ENCODE assay signal across 11 cellular contexts in the genomic region with DNA sequence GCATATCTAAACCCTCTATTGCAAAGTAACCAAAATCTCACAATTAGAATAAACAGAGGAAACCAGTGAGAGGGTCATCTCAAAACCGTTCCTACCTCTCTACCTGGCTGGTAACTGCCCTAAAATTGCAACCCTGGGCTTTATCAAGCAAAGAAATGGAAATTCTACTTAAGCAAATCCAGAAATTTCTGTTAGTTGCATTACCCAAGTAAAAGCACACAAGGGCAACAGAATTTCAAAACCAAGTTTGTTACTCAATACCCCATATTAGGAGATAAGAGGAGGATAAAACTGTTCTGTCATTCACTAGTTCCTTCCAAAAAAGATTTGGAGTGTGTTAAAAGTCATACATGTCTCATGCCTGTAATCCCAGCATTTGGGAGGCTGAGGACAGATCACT.
DNase-seq lines count a peak whose midpoint lies in the region; ATAC-seq and TF ChIP-seq lines count a peak whose summit lies in the region.
"Had no signal": no experiment of that assay in that cellular context is flagged by ENCODE, and none has a peak within 500 bp of the region (broad histone marks: within the 10 kb centered on the region; RNA-seq: fewer than 3 reads in every experiment).

No MANE protein-coding gene starts in this region.

- no peaks in the 10 kb centered on the region for H3F3A ChIP-seq in GM23248 (ENCODE audit: insufficient read depth)

- H3K27me3 ChIP-seq in GM23248 (replicated peaks; ENCODE audit: insufficient read depth), result no peaks in the 10 kb centered on the region
- no peaks in the 10 kb centered on the region for H3K27me3 ChIP-seq in adrenal gland
- no peaks in the 10 kb centered on the region for H3K27me3 ChIP-seq in left lung
- H3K27me3 ChIP-seq in H7 (ENCODE audit: control insufficient read depth, insufficient read depth, low read length), result no peaks in the 10 kb centered on the region
- H3K27me3 ChIP-seq in foreskin keratinocyte, result no peaks in the 10 kb centered on the region

- H3K4me2 ChIP-seq in GM23248 (ENCODE audit: unreplicated experiment), result no peak overlapping the region

- H3K79me2 ChIP-seq in GM23248 (ENCODE audit: insufficient read depth), result peaks cover 26% of the 10 kb centered on the region; the same call in 1 of the 2 replicates

- no peaks in the 10 kb centered on the region for H4K20me1 ChIP-seq in GM23248 (ENCODE audit: insufficient read depth)

- in situ Hi-C loops in GM23248 (cut with MboI), result no loop called here

- H2AFZ ChIP-seq in GM23248, result no peak overlapping the region

- no peak for TF ChIP-seq CTCF in AG10803 (conservative IDR thresholded peaks at IDR 0.05; ENCODE audit: low read length)
- TF ChIP-seq CTCF in adrenal gland (IDR thresholded peaks at IDR 0.05), result no peak
- no peak for TF ChIP-seq CTCF in left lung (IDR thresholded peaks at IDR 0.05)
- TF ChIP-seq CTCF in foreskin keratinocyte (conservative IDR thresholded peaks at IDR 0.05), result no peak

- peak; percentile 41 for ATAC-seq in left lung
- ATAC-seq in foreskin keratinocyte, result no peak

- H3K4me1 ChIP-seq in GM23248 (ENCODE audit: insufficient read depth) (no peaks in the 10 kb centered on the region; the same call in 1 of the 2 replicates), adrenal gland (replicated peaks in 1 of 2) (peaks cover 11 to 20% of the 10 kb centered on the region in 2 donors), left lung (peaks cover 7 to 62% of the 10 kb centered on the region in 2 donors), foreskin keratinocyte (no peaks in the 10 kb centered on the region)

- DNase-seq in AG10803 (ENCODE audit: low read depth), result peak; percentile 43
- peak; percentile 13 for DNase-seq in GM23248
- DNase-seq in adrenal gland, result no peak
- DNase-seq in left lung, result no peak
- no peak for DNase-seq in islet precursor cell
- no peak for DNase-seq in H7
- DNase-seq in foreskin keratinocyte, result no peak
- no peak for DNase-seq in NCI-H1436 treated with DMSO at 0.1 percent for 48 hours (lab: John Stamatoyannopoulos, UW)
- DNase-seq: anterior cingulate cortex, erythroblast, NCI-H2107 had no signal

- no peaks in the 10 kb centered on the region for H3K36me3 ChIP-seq in GM23248 (ENCODE audit: low read depth)
- H3K36me3 ChIP-seq in adrenal gland (replicated peaks in 1 of 2), result no peaks in the 10 kb centered on the region
- no peaks in the 10 kb centered on the region for H3K36me3 ChIP-seq in left lung
- no peaks in the 10 kb centered on the region for H3K36me3 ChIP-seq in H7 (replicated peaks; ENCODE audit: control insufficient read depth, insufficient read depth, low read length)

- no peak for TF ChIP-seq POLR2A in adrenal gland (IDR thresholded peaks at IDR 0.05)

- no peak overlapping the region for H3K9ac ChIP-seq in GM23248

- intact Hi-C loops in adrenal gland (cut with DNase I), result no loop called here
- intact Hi-C loops in left lung (cut with DNase I), result no loop called here

- H3K9me3 ChIP-seq in GM23248 (ENCODE audit: low read depth) (no peaks in the 10 kb centered on the region), adrenal gland (replicated peaks in 1 of 3) (no peaks in the 10 kb centered on the region), left lung (no peaks in the 10 kb centered on the region)

- 100% methylated on average over 1 of the region's 1 CpG for WGBS in GM23248 (ENCODE audit: low coverage in 1 of 2, low lambda C conversion rate in 2 of 2, missing lambda C conversion rate in 2 of 2), 2 experiments
- WGBS in adrenal gland, 4 donors, result 81 to 95% (median 88%) methylated on average over 1 of the region's 1 CpG

- H3K4me3 ChIP-seq in AG10803 (ENCODE audit: low read length) (no peak overlapping the region), GM23248 (no peak overlapping the region), adrenal gland (no peak overlapping the region), left lung (no peak overlapping the region), H7 (ENCODE audit: insufficient read depth, low read depth, low read length) (no peak overlapping the region)

- no peaks in the 10 kb centered on the region for H3K9me2 ChIP-seq in GM23248 (ENCODE audit: insufficient read depth)

- H3K27ac ChIP-seq in GM23248 (no peak overlapping the region), adrenal gland (peak overlapping the region in 4 of 5 donors; percentile 12 to 56 (median 39)), left lung (peak overlapping the region; percentile 80 to 84), foreskin keratinocyte (no peak overlapping the region)

Comparison
In these comparisons a context has a peak if more than half of its experiments do, and no peak if none do; other contexts are left out.
1. DNase-seq: peak in AG10803 (single experiment) and GM23248 (single experiment); none in adrenal gland (0 of 7), left lung (0 of 2), islet precursor cell (single experiment), H7 (single experiment), foreskin keratinocyte (0 of 2) and NCI-H1436 treated with DMSO at 0.1 percent for 48 hours (single experiment).
2. H3K27ac ChIP-seq: peak in adrenal gland (4 of 5) and left lung (2 of 2); none in GM23248 (single experiment) and foreskin keratinocyte (single experiment).